ENCODE assay signal across 8 cellular contexts in genomic region chr5:138725885-138726457, GRCh38. TPM values are rescaled to one million over a fixed set of nuclear protein-coding genes. Genes with fewer than 3 reads are reported as not detected.
A peak's percentile ranks its signal among the peaks of the same experiment; 100 is the strongest.
DNase-seq lines count a peak whose midpoint lies in the region; ATAC-seq and TF ChIP-seq lines count a peak whose summit lies in the region.

No MANE protein-coding gene starts in this region.

- no peaks in the 10 kb centered on the region for H3K36me3 ChIP-seq in gastroesophageal sphincter
- no peaks in the 10 kb centered on the region for H3K36me3 ChIP-seq in neural progenitor cell
- no peaks in the 10 kb centered on the region for H3K36me3 ChIP-seq in BE2C

- H4K20me1 ChIP-seq in neural progenitor cell (ENCODE audit: low read depth) = no peaks in the 10 kb centered on the region

- peaks cover 17% of the 10 kb centered on the region for H3K27me3 Mint-ChIP-seq in neural progenitor cell (ENCODE audit: insufficient read depth, low read depth)

- H3K4me3 Mint-ChIP-seq in neural progenitor cell = peak overlapping the region; percentile 54

- no peak for TF ChIP-seq EP300 in gastroesophageal sphincter (IDR thresholded peaks at IDR 0.05)

- no peak for TF ChIP-seq POLR2A in gastroesophageal sphincter (IDR thresholded peaks at IDR 0.05)

- intact Hi-C loops in Right ventricle myocardium inferior (cut with DNase I) (loop anchor here (2.0 kb wide), 2 partner anchors 23 to 57 kb away; no protein-coding TSS in a partner anchor), cardiac septum (cut with DNase I) (no loop called here)

- ATAC-seq in Right ventricle myocardium inferior (peak; percentile 66), gastroesophageal sphincter (peak; percentile 61), GM21423 (IDR thresholded peaks at IDR 0.05; ENCODE audit: unreplicated experiment) (no peak)

- peak overlapping the region; percentile 96 for H3K27ac Mint-ChIP-seq in neural progenitor cell

- H3K27me3 ChIP-seq in gastroesophageal sphincter = no peaks in the 10 kb centered on the region
- no peaks in the 10 kb centered on the region for H3K27me3 ChIP-seq in neural progenitor cell
- no peaks in the 10 kb centered on the region for H3K27me3 ChIP-seq in BE2C

- H3K9me3 Mint-ChIP-seq in neural progenitor cell = no peaks in the 10 kb centered on the region

- peak overlapping the region; percentile 64 to 85 (median 76) for H3K27ac ChIP-seq in gastroesophageal sphincter
- peak overlapping the region; percentile 51 for H3K27ac ChIP-seq in neural progenitor cell

- H3K9ac ChIP-seq in neural progenitor cell = no peak overlapping the region

- H3K36me3 Mint-ChIP-seq in neural progenitor cell = no peaks in the 10 kb centered on the region

- peaks cover 25% of the 10 kb centered on the region for H3F3A ChIP-seq in neural progenitor cell (ENCODE audit: low read depth)

- peak overlapping the region; percentile 80 for H2AFZ ChIP-seq in neural progenitor cell (replicated peaks)

- H3K4me1 Mint-ChIP-seq in neural progenitor cell = peaks cover 33% of the 10 kb centered on the region

- H3K4me2 ChIP-seq in neural progenitor cell = peak overlapping the region; percentile 72

- WGBS in gastroesophageal sphincter (ENCODE audit: low coverage in 1 of 2), 2 donors = 48 to 55% methylated on average over 4 of the region's 5 CpGs

- H3K9me3 ChIP-seq in gastroesophageal sphincter = no peaks in the 10 kb centered on the region
- H3K9me3 ChIP-seq in neural progenitor cell (ENCODE audit: low read depth) = no peaks in the 10 kb centered on the region
- no peaks in the 10 kb centered on the region for H3K9me3 ChIP-seq in BE2C

- peak overlapping the region in 1 of 2 donors; percentile 14 for H3K4me3 ChIP-seq in gastroesophageal sphincter
- peak overlapping the region; percentile 27 for H3K4me3 ChIP-seq in neural progenitor cell
- H3K4me3 ChIP-seq in BE2C (ENCODE audit: low read depth, low read length) = no peak overlapping the region

- peaks cover 0 to 24% (median 16%) of the 10 kb centered on the region in 3 donors for H3K4me1 ChIP-seq in gastroesophageal sphincter
- peaks cover 32% of the 10 kb centered on the region for H3K4me1 ChIP-seq in neural progenitor cell
- no peaks in the 10 kb centered on the region for H3K4me1 ChIP-seq in BE2C

- TF ChIP-seq CTCF in gastroesophageal sphincter (IDR thresholded peaks at IDR 0.05) = peak in 1 of 4 experiments; percentile 11
- TF ChIP-seq CTCF in neural progenitor cell (IDR thresholded peaks at IDR 0.05) = no peak
- no peak for TF ChIP-seq CTCF in BE2C (IDR thresholded peaks at IDR 0.05; ENCODE audit: low read depth, low read length)

- DNase-seq in Right ventricle myocardium inferior (ENCODE audit: missing footprints) (no peak), cardiac septum (ENCODE audit: low spot score) (no peak), neural progenitor cell (ENCODE audit: low spot score) (peak; percentile 68), OCI-M1 (lab: John Stamatoyannopoulos, UW) (no peak), BE2C (no peak), NCI-H345 treated with DMSO at 0.1 percent for 48 hours (lab: John Stamatoyannopoulos, UW; ENCODE audit: unreplicated experiment) (no peak)

- H3K79me2 ChIP-seq in neural progenitor cell (ENCODE audit: low read depth) = no peaks in the 10 kb centered on the region

RNA-seq across cellular contexts. Expression of gene CTNNA1, which starts 27.3 kb away (rescaled TPM):
- 322 TPM for total RNA-seq in Right ventricle myocardium inferior
- total RNA-seq in cardiac septum = 427 TPM
- 100 to 1,000 TPM; 289 to 425 (median 365) TPM for total RNA-seq in gastroesophageal sphincter
- total RNA-seq in neural progenitor cell (ENCODE audit: low replicate concordance) = 267 and 305 TPM in 2 replicates
- 89.9 TPM for polyA plus RNA-seq in BE2C (2012; ENCODE audit: insufficient read depth, insufficient read length, low read depth)
